Comparison of ENCODE assay signal across 1 cellular context in genomic region chr19:58326914-58327726, GRCh38.
A peak's percentile ranks its signal among the peaks of the same experiment; 100 is the strongest.
TF ChIP-seq lines count a peak whose summit lies in the region.

ZSCAN22 (plus strand) TSS chr19:58326994; CDS start chr19:58334803, 7,809 bp downstream.

TF ChIP-seq in HEK293, 187 proteins besides CTCF, POLR2A, EP300 and RAD21 (continued from another document):
- TF ChIP-seq ZNF513 (tag by site-specific recombination; IDR thresholded peaks at IDR 0.05), result no peak
- no peak for TF ChIP-seq ZNF624 (tag by site-specific recombination; IDR thresholded peaks at IDR 0.05)
- TF ChIP-seq ZNF398 (tag by site-specific recombination; IDR thresholded peaks at IDR 0.05), result no peak
- 0 out of 2 replicates have a peak, but pooled peaks have one; percentile 43 for TF ChIP-seq ZIC2 (tag by site-specific recombination; IDR thresholded peaks at IDR 0.05)
- TF ChIP-seq ZNF335 (tag by site-specific recombination; conservative IDR thresholded peaks at IDR 0.05), result peak; percentile 98
- TF ChIP-seq PRDM1 (tag by site-specific recombination; IDR thresholded peaks at IDR 0.05), result no peak
- peak; percentile 96; the same call in 1 of the 2 replicates for TF ChIP-seq ZNF777 (tag by site-specific recombination; IDR thresholded peaks at IDR 0.05; ENCODE audit: borderline replicate concordance)
- TF ChIP-seq ZNF449 (tag by site-specific recombination; IDR thresholded peaks at IDR 0.05), result peak; percentile 51; the same call in 1 of the 2 replicates
- no peak for TF ChIP-seq ZNF423 (tag by site-specific recombination; IDR thresholded peaks at IDR 0.05)
- 0 out of 2 replicates have a peak, but pooled peaks have one; percentile 16 for TF ChIP-seq EGR2 (tag by site-specific recombination; IDR thresholded peaks at IDR 0.05; ENCODE audit: low read depth)
- peak; percentile 68 for TF ChIP-seq ZNF843 (tag by site-specific recombination; IDR thresholded peaks at IDR 0.05)
- peak; percentile 97 for TF ChIP-seq ZNF2 (tag by site-specific recombination; IDR thresholded peaks at IDR 0.05)
- peak; percentile 87 for TF ChIP-seq ZNF10 (tag by site-specific recombination; IDR thresholded peaks at IDR 0.05)
- TF ChIP-seq ZNF324 (tag by site-specific recombination; IDR thresholded peaks at IDR 0.05), result peak; percentile 94
- no peak for TF ChIP-seq WT1 (tag by site-specific recombination; IDR thresholded peaks at IDR 0.05)
- TF ChIP-seq ZNF37A (tag by site-specific recombination; IDR thresholded peaks at IDR 0.05), result no peak
- TF ChIP-seq, protein P1, sequence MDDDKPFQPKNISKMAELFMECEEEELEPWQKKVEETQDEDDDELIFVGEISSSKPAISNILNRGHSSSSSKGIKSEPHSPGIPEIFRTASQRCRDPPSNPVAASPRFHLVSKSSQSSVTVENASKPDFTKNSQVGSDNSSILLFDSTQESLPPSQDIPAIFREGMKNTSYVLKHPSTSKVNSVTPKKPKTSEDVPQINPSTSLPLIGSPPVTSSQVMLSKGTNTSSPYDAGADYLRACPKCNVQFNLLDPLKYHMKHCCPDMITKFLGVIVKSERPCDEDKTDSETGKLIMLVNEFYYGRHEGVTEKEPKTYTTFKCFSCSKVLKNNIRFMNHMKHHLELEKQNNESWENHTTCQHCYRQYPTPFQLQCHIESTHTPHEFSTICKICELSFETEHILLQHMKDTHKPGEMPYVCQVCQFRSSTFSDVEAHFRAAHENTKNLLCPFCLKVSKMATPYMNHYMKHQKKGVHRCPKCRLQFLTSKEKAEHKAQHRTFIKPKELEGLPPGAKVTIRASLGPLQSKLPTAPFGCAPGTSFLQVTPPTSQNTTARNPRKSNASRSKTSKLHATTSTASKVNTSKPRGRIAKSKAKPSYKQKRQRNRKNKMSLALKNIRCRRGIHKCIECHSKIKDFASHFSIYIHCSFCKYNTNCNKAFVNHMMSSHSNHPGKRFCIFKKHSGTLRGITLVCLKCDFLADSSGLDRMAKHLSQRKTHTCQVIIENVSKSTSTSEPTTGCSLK (tag by site-specific recombination; IDR thresholded peaks at IDR 0.05), result no peak
- TF ChIP-seq ZBTB11 (tag by site-specific recombination; conservative IDR thresholded peaks at IDR 0.05; ENCODE audit: low read depth), result peak; percentile 100
- TF ChIP-seq ZNF19 (tag by site-specific recombination; IDR thresholded peaks at IDR 0.05; ENCODE audit: low read depth), result no peak
- TF ChIP-seq ZNF214 (tag by site-specific recombination; IDR thresholded peaks at IDR 0.05; ENCODE audit: borderline replicate concordance), result no peak
- TF ChIP-seq, protein P2, sequence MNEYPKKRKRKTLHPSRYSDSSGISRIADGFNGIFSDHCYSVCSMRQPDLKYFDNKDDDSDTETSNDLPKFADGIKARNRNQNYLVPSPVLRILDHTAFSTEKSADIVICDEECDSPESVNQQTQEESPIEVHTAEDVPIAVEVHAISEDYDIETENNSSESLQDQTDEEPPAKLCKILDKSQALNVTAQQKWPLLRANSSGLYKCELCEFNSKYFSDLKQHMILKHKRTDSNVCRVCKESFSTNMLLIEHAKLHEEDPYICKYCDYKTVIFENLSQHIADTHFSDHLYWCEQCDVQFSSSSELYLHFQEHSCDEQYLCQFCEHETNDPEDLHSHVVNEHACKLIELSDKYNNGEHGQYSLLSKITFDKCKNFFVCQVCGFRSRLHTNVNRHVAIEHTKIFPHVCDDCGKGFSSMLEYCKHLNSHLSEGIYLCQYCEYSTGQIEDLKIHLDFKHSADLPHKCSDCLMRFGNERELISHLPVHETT (tag by site-specific recombination; IDR thresholded peaks at IDR 0.05), result no peak
- TF ChIP-seq ZNF138 (tag by site-specific recombination; IDR thresholded peaks at IDR 0.05; ENCODE audit: borderline replicate concordance), result no peak
- no peak for TF ChIP-seq ZNF654 (tag by site-specific recombination; IDR thresholded peaks at IDR 0.05; ENCODE audit: low read depth)
- TF ChIP-seq ZNF169 (tag by site-specific recombination; IDR thresholded peaks at IDR 0.05), result no peak
- no peak for TF ChIP-seq ZNF155 (tag by site-specific recombination; IDR thresholded peaks at IDR 0.05)
- peak; percentile 45; the same call in 1 of the 2 replicates for TF ChIP-seq GLIS2 (tag by site-specific recombination; IDR thresholded peaks at IDR 0.05)
- TF ChIP-seq YY2 (tag by site-specific recombination; IDR thresholded peaks at IDR 0.05), result peak; percentile 43; the same call in 1 of the 2 replicates
- TF ChIP-seq BCL11B (tag by site-specific recombination; IDR thresholded peaks at IDR 0.05; ENCODE audit: low read depth), result peak; percentile 92
- no peak for TF ChIP-seq ZNF510 (tag by site-specific recombination; IDR thresholded peaks at IDR 0.05; ENCODE audit: insufficient replicate concordance)
- TF ChIP-seq ZNF76 (tag by site-specific recombination; IDR thresholded peaks at IDR 0.05; ENCODE audit: borderline replicate concordance, low read depth), result peak; percentile 99
- TF ChIP-seq GLI2 (tag by site-specific recombination; IDR thresholded peaks at IDR 0.05; ENCODE audit: borderline replicate concordance, low read depth), result no peak
- peak; percentile 71 for TF ChIP-seq ZNF366 (tag by site-specific recombination; conservative IDR thresholded peaks at IDR 0.05)
- TF ChIP-seq ZNF785 (tag by site-specific recombination; IDR thresholded peaks at IDR 0.05), result peak; percentile 85; the same call in 1 of the 2 replicates
- TF ChIP-seq BCL6B (tag by site-specific recombination; IDR thresholded peaks at IDR 0.05), result no peak
TF ChIP-seq in HEK293: peak in this region for 89.
